Comparison of ENCODE assay signal across 26 cellular contexts in genomic region chr12:28537474-28537873, GRCh38.
"Had no signal": no experiment of that assay in that cellular context is flagged by ENCODE, and none has a peak within 500 bp of the region (broad histone marks: within the 10 kb centered on the region; RNA-seq: fewer than 3 reads in every experiment).

No MANE protein-coding gene starts in this region.

- H3K36me3 ChIP-seq: adrenal gland, ascending aorta, brain microvascular endothelial cell, gastroesophageal sphincter, thoracic aorta had no signal

- H3K9me3 ChIP-seq: adrenal gland, ascending aorta, gastroesophageal sphincter, thoracic aorta had no signal

- H3K4me3 ChIP-seq: adrenal gland, ascending aorta, gastroesophageal sphincter, smooth muscle cell, thoracic aorta had no signal

- H3K4me1 ChIP-seq: ascending aorta had no signal

- ATAC-seq: activated naive CD4-positive, alpha-beta T cell treated with anti-CD3 and anti-CD28 coated beads, Interleukin-2, amount 50 U/mL, for 72 hours; activated T-helper 17 cell treated with anti-CD3 and anti-CD28 coated beads, Interleukin-2, amount 50 U/mL, for 72 hours; gastroesophageal sphincter; left ventricle myocardium superior; sciatic nerve had no signal

- H3K4me2 ChIP-seq: smooth muscle cell had no signal

- H3K27me3 ChIP-seq: adrenal gland, ascending aorta, brain microvascular endothelial cell, gastroesophageal sphincter had no signal

- DNase-seq: activated CD4-positive, alpha-beta T cell treated with anti-CD3 and anti-CD28 coated beads for 1 hour; activated CD8-positive, alpha-beta memory T cell treated with anti-CD3 and anti-CD28 coated beads for 24 hours; activated CD8-positive, alpha-beta memory T cell treated with anti-CD3 and anti-CD28 coated beads, Interleukin-2, amount 50 U/mL, for 4 hours; activated T-cell treated with anti-CD3 and anti-CD28 coated beads, Interleukin-2, amount 50 U/mL, for 24 hours; adrenal gland; brain microvascular endothelial cell; caudate nucleus; dermis blood vessel endothelial cell; effector CD8-positive, alpha-beta T cell; head of caudate nucleus; hypothalamus; left ventricle myocardium superior; mammary epithelial cell; midbrain; nucleus accumbens; stimulated activated CD4-positive, alpha-beta T cell treated with anti-CD3 and anti-CD28 coated beads, Interleukin-15, amount 100 ng/mL, for 24 hours; stimulated activated CD8-positive, alpha-beta memory T cell treated with anti-CD3 and anti-CD28 coated beads, Interleukin-4, amount 100 ng/mL, for 48 hours; stimulated activated naive CD4-positive, alpha-beta T cell; T-helper 1 cell had no signal

- H3K27ac ChIP-seq: ascending aorta, brain microvascular endothelial cell had no signal
